9 cellular contexts compared by ENCODE assay signal in the genomic region with DNA sequence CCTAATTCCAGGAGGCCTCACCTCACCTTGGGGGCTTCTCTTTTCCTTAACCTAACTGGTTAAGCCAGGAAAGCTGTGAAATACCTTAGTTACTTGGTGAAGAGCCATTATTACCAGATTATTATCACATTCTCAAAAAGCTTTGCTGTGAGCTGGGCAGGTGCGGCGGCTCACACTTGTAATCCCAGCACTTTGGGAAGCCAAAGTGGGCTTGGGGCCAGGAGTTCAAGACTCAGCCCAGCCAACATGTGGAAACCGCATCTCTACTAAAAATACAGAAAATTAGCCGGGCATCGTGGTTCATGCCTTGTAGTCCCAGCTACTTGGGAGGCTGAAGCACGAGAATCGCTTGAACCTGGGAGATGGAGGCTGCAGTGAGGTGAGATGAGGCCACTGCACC.
DNase-seq lines count a peak whose midpoint lies in the region; ATAC-seq, FAIRE-seq and TF ChIP-seq lines count a peak whose summit lies in the region.
"Had no signal": no experiment of that assay in that cellular context is flagged by ENCODE, and none has a peak within 500 bp of the region (broad histone marks: within the 10 kb centered on the region; RNA-seq: fewer than 3 reads in every experiment).

No MANE protein-coding gene starts in this region.

- no peak overlapping the region for H2BK15ac ChIP-seq in H1 (ENCODE audit: low read length)

- CTCF ChIA-PET in H1 (lab: Charles Lee; ENCODE audit: partially characterized antibody): interaction anchor here (0.6 to 1.1 kb wide), 2 partner anchors 77 to 713 kb away, joined by 3 read pairs; no protein-coding TSS in a partner anchor

- peaks cover 31% of the 10 kb centered on the region for H3K4me1 ChIP-seq in HUES48 (ENCODE audit: control insufficient read depth, insufficient read depth, low read length)
- H3K4me1 ChIP-seq in H1 (replicated peaks in 1 of 4; ENCODE audit: control insufficient read depth in 3 of 4, insufficient read depth in 4 of 4, low read length in 3 of 4): peaks cover 0 to 24% (median 10%) of the 10 kb centered on the region in 4 experiments; a peak in 5 of 7 replicates

- 92% methylated on average over 7 of the region's 7 CpGs; no CpG with 5 or more reads in 1 of the 2 experiments for WGBS in H1 (ENCODE audit: extremely low coverage in 1 of 2, insufficient coverage in 1 of 2, insufficient read length in 1 of 2, insufficient replicate concordance in 2 of 2, low coverage in 1 of 2, low lambda C conversion rate in 2 of 2, missing lambda C conversion rate in 1 of 2), 2 experiments

- no peaks in the 10 kb centered on the region for H4K20me1 ChIP-seq in H1 (replicated peaks in 1 of 2; ENCODE audit: control insufficient read depth in 1 of 2, insufficient read depth in 2 of 2, low read length in 2 of 2)

- H3K36me3 Mint-ChIP-seq in progenitor cell of endocrine pancreas (ENCODE audit: insufficient read depth): no peaks in the 10 kb centered on the region

- no peak for TF ChIP-seq RAD21 in H1 (IDR thresholded peaks at IDR 0.05 in 1 of 2, conservative IDR thresholded peaks at IDR 0.05 in 1 of 2; ENCODE audit: low read depth in 2 of 2, low read length in 2 of 2)

- no peak for FAIRE-seq in H1 (lab: Jason Lieb, UNC)

- no peaks in the 10 kb centered on the region for H3K79me1 ChIP-seq in H1 (ENCODE audit: low read depth, low read length)

- H3K27ac ChIP-seq in HUES48 (ENCODE audit: low read depth, low read length) (peak overlapping the region; percentile 96), H1 (ENCODE audit: low read depth, low read length) (peak overlapping the region; percentile 69)

- peak overlapping the region; percentile 67; the same call in 1 of the 2 replicates for H2BK5ac ChIP-seq in H1 (ENCODE audit: low read depth, low read length)

- no peak for TF ChIP-seq CTCF in H1 (IDR thresholded peaks at IDR 0.05; ENCODE audit: control extremely low read depth in 1 of 3, insufficient read depth in 1 of 3, low read depth in 1 of 3, low read length in 3 of 3)
- TF ChIP-seq CTCF in progenitor cell of endocrine pancreas (IDR thresholded peaks at IDR 0.05; ENCODE audit: unreplicated experiment): no peak

- no peak overlapping the region for H4K8ac ChIP-seq in H1 (ENCODE audit: extremely low read depth, insufficient read depth, low read length)

- no peak overlapping the region for H3K23ac ChIP-seq in H1 (ENCODE audit: insufficient read length)

- H3K27me3 ChIP-seq in HUES48 (ENCODE audit: control insufficient read depth, insufficient read depth, low read length): no peaks in the 10 kb centered on the region
- no peaks in the 10 kb centered on the region for H3K27me3 ChIP-seq in H1 (replicated peaks in 1 of 4; ENCODE audit: control insufficient read depth in 3 of 4, extremely low read depth in 1 of 4, insufficient read depth in 3 of 4, low read length in 3 of 4)

- POLR2A ChIA-PET in H1 (lab: Charles Lee; ENCODE audit: partially characterized antibody): interaction anchor here (0.9 to 1.8 kb wide), 3 partner anchors 10 to 112 kb away, joined by 3 to 9 read pairs (median 3); partner anchors contain the start of gene KLF6

- H3K79me2 ChIP-seq in H1 (ENCODE audit: control insufficient read depth in 1 of 2, insufficient read depth in 2 of 2, low read length in 2 of 2): no peaks in the 10 kb centered on the region

- H3K9me3 ChIP-seq in HUES48 (ENCODE audit: control insufficient read depth, insufficient read depth, low read length) (no peaks in the 10 kb centered on the region), H1 (ENCODE audit: insufficient read depth in 2 of 2, low read depth in 1 of 2, low read length in 1 of 2) (no peaks in the 10 kb centered on the region)

- H2AK5ac ChIP-seq in H1 (ENCODE audit: low read depth, low read length): peak overlapping the region; percentile 53; the same call in 1 of the 2 replicates

- peak overlapping the region; percentile 16 to 56; a peak in 1 of 4 replicates for H3K4me2 ChIP-seq in H1 (ENCODE audit: insufficient read depth in 1 of 2, low read depth in 2 of 2, low read length in 2 of 2)

- no peak for ATAC-seq in HG03139 (IDR thresholded peaks at IDR 0.05; ENCODE audit: unreplicated experiment)

- DNase-seq in ELF-1 (ENCODE audit: low read depth, low spot score): peak; percentile 63
- no peak for DNase-seq in H1 (ENCODE audit: low read depth in 1 of 2, low spot score in 2 of 2)
- DNase-seq in progenitor cell of endocrine pancreas (ENCODE audit: low spot score, unreplicated experiment): no peak
- DNase-seq in NCI-H2081 (lab: John Stamatoyannopoulos, UW): no peak
- DNase-seq in inferior parietal cortex (ENCODE audit: extremely low spot score): no peak
- no peak for DNase-seq in SIG-M5 (lab: John Stamatoyannopoulos, UW)
- DNase-seq: amygdala had no signal

- H3K4me1 Mint-ChIP-seq in progenitor cell of endocrine pancreas (ENCODE audit: low read depth): peaks cover 24% of the 10 kb centered on the region

- peaks cover 10% of the 10 kb centered on the region for H3K27me3 Mint-ChIP-seq in progenitor cell of endocrine pancreas

- no peak overlapping the region for H3K56ac ChIP-seq in H1 (replicated peaks; ENCODE audit: insufficient read length, low read depth, low read length)

- peak overlapping the region; percentile 87 for H3K27ac Mint-ChIP-seq in progenitor cell of endocrine pancreas

- peak overlapping the region; percentile 41 for H4K5ac ChIP-seq in H1 (ENCODE audit: insufficient read length, low read depth, low read length)

- no peak for TF ChIP-seq EP300 in H1 (IDR thresholded peaks at IDR 0.05; ENCODE audit: borderline replicate concordance in 1 of 2, low read depth in 2 of 2, low read length in 2 of 2)

- no peak overlapping the region for H3K14ac ChIP-seq in H1 (ENCODE audit: insufficient read length)

- H3K9ac ChIP-seq in HUES48 (ENCODE audit: low read depth, low read length) (peak overlapping the region; percentile 49), H1 (replicated peaks in 1 of 4; ENCODE audit: extremely low read depth in 1 of 4, low read depth in 3 of 4, low read length in 3 of 4) (no peak overlapping the region; a peak in 1 of 7 replicates)

- peak overlapping the region; percentile 19; the same call in 1 of the 2 replicates for H3K4me3 ChIP-seq in HUES48 (ENCODE audit: low read depth, low read length)
- peak overlapping the region in 1 of 4 experiments; percentile 19; a peak in 3 of 8 replicates for H3K4me3 ChIP-seq in H1 (ENCODE audit: extremely low read depth in 1 of 4, insufficient read depth in 2 of 4, low read depth in 3 of 4, low read length in 4 of 4)

- H2BK20ac ChIP-seq in H1 (ENCODE audit: low read length): no peak overlapping the region

- peak overlapping the region; percentile 95; the same call in 1 of the 2 replicates for H2BK12ac ChIP-seq in H1 (ENCODE audit: low read depth, low read length)

- H3K4ac ChIP-seq in H1 (replicated peaks; ENCODE audit: insufficient read length, low read depth, low read length): no peak overlapping the region

- TF ChIP-seq POLR2A in H1 (IDR thresholded peaks at IDR 0.05; ENCODE audit: control extremely low read depth in 1 of 2, low read depth in 2 of 2, low read length in 2 of 2): no peak

- no peak overlapping the region for H2AFZ ChIP-seq in H1 (ENCODE audit: low read length)

- H3K9me3 Mint-ChIP-seq in progenitor cell of endocrine pancreas (ENCODE audit: low read depth): no peaks in the 10 kb centered on the region

- no peaks in the 10 kb centered on the region for H3K23me2 ChIP-seq in H1 (ENCODE audit: low read depth, low read length)

- H4K91ac ChIP-seq in H1 (replicated peaks; ENCODE audit: insufficient read length, low read length): peak overlapping the region; percentile 56

- peak overlapping the region; percentile 79; the same call in 1 of the 2 replicates for H3K18ac ChIP-seq in H1 (ENCODE audit: extremely low read depth, low read length)

- no peak overlapping the region for H3K4me3 Mint-ChIP-seq in progenitor cell of endocrine pancreas (ENCODE audit: low read depth)

- H2BK120ac ChIP-seq in H1 (replicated peaks; ENCODE audit: low read depth, low read length): peak overlapping the region; percentile 80

- H3K36me3 ChIP-seq in HUES48 (ENCODE audit: control insufficient read depth, insufficient read depth, low read length): no peaks in the 10 kb centered on the region
- no peaks in the 10 kb centered on the region for H3K36me3 ChIP-seq in H1 (ENCODE audit: control insufficient read depth in 2 of 4, insufficient read depth in 4 of 4, low read length in 3 of 4)

TF ChIP-seq in H1, 55 proteins besides CTCF, POLR2A, EP300 and RAD21 (continues in another document):
- TF ChIP-seq CHD1 (IDR thresholded peaks at IDR 0.05; ENCODE audit: low read depth, low read length) (no peak), CREB1 (IDR thresholded peaks at IDR 0.05) (no peak)
